1 cellular context compared by ENCODE assay signal in genomic region chr6:32844839-32845372, GRCh38.
TF ChIP-seq lines count a peak whose summit lies in the region.

No MANE protein-coding gene starts in this region.

TF ChIP-seq in liver, 16 proteins besides CTCF, POLR2A, EP300 and RAD21 (continued from another document):
- no peak for TF ChIP-seq REST (IDR thresholded peaks at IDR 0.05)
